ENCODE assay signal across 7 cellular contexts in genomic region chr6:26044140-26045045, GRCh38. TPM values are rescaled to one million over a fixed set of nuclear protein-coding genes. Genes with fewer than 3 reads are reported as not detected.
A peak's percentile ranks its signal among the peaks of the same experiment; 100 is the strongest.
DNase-seq lines count a peak whose midpoint lies in the region; ATAC-seq and TF ChIP-seq lines count a peak whose summit lies in the region.

No MANE protein-coding gene starts in this region.

- peak overlapping the region; percentile 52 for H3K9ac ChIP-seq in muscle layer of colon (ENCODE audit: low read length)

- H3K27me3 ChIP-seq in dorsolateral prefrontal cortex (peaks cover 0 to 4% (median 0%) of the 10 kb centered on the region in 45 donors), muscle layer of colon (ENCODE audit: control insufficient read depth in 1 of 2, insufficient read depth in 2 of 2, low read length in 2 of 2) (no peaks in the 10 kb centered on the region), vagina (no peaks in the 10 kb centered on the region)

- TF ChIP-seq CTCF in VCaP (conservative IDR thresholded peaks at IDR 0.05) (no peak), dorsolateral prefrontal cortex (IDR thresholded peaks at IDR 0.05 in 54 of 56, conservative IDR thresholded peaks at IDR 0.05 in 2 of 56; ENCODE audit: low read depth in 1 of 56, partially characterized antibody in 56 of 56) (peak in 1 of 56 donors; percentile 1), vagina (IDR thresholded peaks at IDR 0.05) (no peak)

- intact Hi-C loops in dorsolateral prefrontal cortex (cut with DNase I), result no loop called here
- intact Hi-C loops in vagina (cut with DNase I), result loop anchor here (5.0 kb wide), 1 partner anchor 153 kb away; a partner anchor contains a TSS

- H3K9me3 ChIP-seq in muscle layer of colon (ENCODE audit: low read length), result no peaks in the 10 kb centered on the region
- no peaks in the 10 kb centered on the region for H3K9me3 ChIP-seq in vagina

- H3K27ac ChIP-seq in VCaP (peak overlapping the region; percentile 56), dorsolateral prefrontal cortex (peak overlapping the region; percentile 63 to 97 (median 90)), muscle layer of colon (ENCODE audit: low read depth, low read length) (peak overlapping the region; percentile 84), vagina (peak overlapping the region; percentile 87)

- H3K4me3 ChIP-seq in dorsolateral prefrontal cortex, result peak overlapping the region; percentile 39 to 90 (median 68)
- H3K4me3 ChIP-seq in muscle layer of colon (ENCODE audit: low read depth in 1 of 2, low read length in 2 of 2), result peak overlapping the region; percentile 63 to 66
- peak overlapping the region; percentile 44 to 61 for H3K4me3 ChIP-seq in vagina

- H3K36me3 ChIP-seq in muscle layer of colon (ENCODE audit: insufficient read depth, low read length) (no peaks in the 10 kb centered on the region), vagina (no peaks in the 10 kb centered on the region)

- TF ChIP-seq POLR2A in vagina (IDR thresholded peaks at IDR 0.05), result no peak

- H3K4me1 ChIP-seq in muscle layer of colon (ENCODE audit: insufficient read depth, low read length) (peaks cover 3% of the 10 kb centered on the region), vagina (peaks cover 6% of the 10 kb centered on the region)

- ATAC-seq in GM19023 (IDR thresholded peaks at IDR 0.05; ENCODE audit: unreplicated experiment), result peak; percentile 24
- peak; percentile 29 for ATAC-seq in HG03066 (IDR thresholded peaks at IDR 0.05; ENCODE audit: low read depth, unreplicated experiment)

- DNase-seq in dorsolateral prefrontal cortex (peak in 3 of 10 donors; percentile 13 to 60 (median 37)), vagina (ENCODE audit: extremely low spot score in 2 of 2) (no peak), DMS153 (lab: John Stamatoyannopoulos, UW) (no peak)

RNA-seq across cellular contexts. Expression of gene HFE, which starts 42.8 kb away (rescaled TPM):
- total RNA-seq in dorsolateral prefrontal cortex (1 to 10 TPM in 117 of 120 experiments, under 1 TPM in 3; 0.71 to 8.5 (median 2.6) TPM), vagina (7.6 TPM)
